21 cellular contexts compared by ENCODE assay signal in genomic region chr7:132680590-132680989, GRCh38.
DNase-seq lines count a peak whose midpoint lies in the region; ATAC-seq and TF ChIP-seq lines count a peak whose summit lies in the region.
"Had no signal": no experiment of that assay in that cellular context is flagged by ENCODE, and none has a peak within 500 bp of the region (broad histone marks: within the 10 kb centered on the region; RNA-seq: fewer than 3 reads in every experiment).

No MANE protein-coding gene starts in this region.

- ATAC-seq in activated T-cell treated with anti-CD3 and anti-CD28 coated beads, Interleukin-2, amount 50 U/mL, for 72 hours (replicated peaks in 1 of 2), result peak; percentile 29 to 71
- ATAC-seq in stimulated activated memory B cell treated with anti-CD40 and anti-IgM and Interleukin-4, amounts not matched to agents 10 μg/mL and 1 μg/mL and 100 μg/mL, for 72 hours, result peak; percentile 37
- no peak for ATAC-seq in HG03175 (IDR thresholded peaks at IDR 0.05; ENCODE audit: unreplicated experiment)
- ATAC-seq: Panc1, Right ventricle myocardium inferior had no signal

- H3K4me1 Mint-ChIP-seq in activated T-cell treated with anti-CD3 and anti-CD28 coated beads, Interleukin-2, amount 50 U/mL, for 72 hours (ENCODE audit: low read depth), result peaks cover 14% of the 10 kb centered on the region
- H3K4me1 Mint-ChIP-seq in activated naive CD8-positive, alpha-beta T cell treated with anti-CD3 and anti-CD28 coated beads for 36 hours, result no peaks in the 10 kb centered on the region
- no peaks in the 10 kb centered on the region for H3K4me1 Mint-ChIP-seq in stimulated activated memory B cell treated with anti-CD40 and anti-IgM and Interleukin-4, amounts not matched to agents 10 μg/mL and 1 μg/mL and 100 μg/mL, for 72 hours
- H3K4me1 Mint-ChIP-seq in HFFc6 (ENCODE audit: low read depth), result no peaks in the 10 kb centered on the region
- H3K4me1 Mint-ChIP-seq: CD8-positive, alpha-beta memory T cell had no signal

- no peaks in the 10 kb centered on the region for H3K27me3 Mint-ChIP-seq in activated T-cell treated with anti-CD3 and anti-CD28 coated beads, Interleukin-2, amount 50 U/mL, for 72 hours (ENCODE audit: low read depth)
- no peaks in the 10 kb centered on the region for H3K27me3 Mint-ChIP-seq in activated naive CD8-positive, alpha-beta T cell treated with anti-CD3 and anti-CD28 coated beads for 36 hours
- peaks cover 49% of the 10 kb centered on the region for H3K27me3 Mint-ChIP-seq in stimulated activated memory B cell treated with anti-CD40 and anti-IgM and Interleukin-4, amounts not matched to agents 10 μg/mL and 1 μg/mL and 100 μg/mL, for 72 hours
- peaks cover 33% of the 10 kb centered on the region for H3K27me3 Mint-ChIP-seq in HFFc6 (ENCODE audit: insufficient read depth)

- H3K36me3 Mint-ChIP-seq in activated T-cell treated with anti-CD3 and anti-CD28 coated beads, Interleukin-2, amount 50 U/mL, for 72 hours (ENCODE audit: insufficient read depth in 2 of 2), result no peaks in the 10 kb centered on the region
- no peaks in the 10 kb centered on the region for H3K36me3 Mint-ChIP-seq in activated naive CD8-positive, alpha-beta T cell treated with anti-CD3 and anti-CD28 coated beads for 36 hours
- H3K36me3 Mint-ChIP-seq in stimulated activated memory B cell treated with anti-CD40 and anti-IgM and Interleukin-4, amounts not matched to agents 10 μg/mL and 1 μg/mL and 100 μg/mL, for 72 hours, result no peaks in the 10 kb centered on the region
- no peaks in the 10 kb centered on the region for H3K36me3 Mint-ChIP-seq in HFFc6 (ENCODE audit: low read depth)
- H3K36me3 Mint-ChIP-seq: CD8-positive, alpha-beta memory T cell had no signal

- H3K4me3 Mint-ChIP-seq in activated T-cell treated with anti-CD3 and anti-CD28 coated beads, Interleukin-2, amount 50 U/mL, for 72 hours, result no peak overlapping the region
- no peak overlapping the region for H3K4me3 Mint-ChIP-seq in activated naive CD8-positive, alpha-beta T cell treated with anti-CD3 and anti-CD28 coated beads for 36 hours
- no peak overlapping the region for H3K4me3 Mint-ChIP-seq in stimulated activated memory B cell treated with anti-CD40 and anti-IgM and Interleukin-4, amounts not matched to agents 10 μg/mL and 1 μg/mL and 100 μg/mL, for 72 hours
- H3K4me3 Mint-ChIP-seq in HFFc6, result no peak overlapping the region
- H3K4me3 Mint-ChIP-seq: CD8-positive, alpha-beta memory T cell; H9 had no signal

- peaks cover 0 to 5% of the 10 kb centered on the region in 2 donors for H3K9me3 Mint-ChIP-seq in activated T-cell treated with anti-CD3 and anti-CD28 coated beads, Interleukin-2, amount 50 U/mL, for 72 hours
- H3K9me3 Mint-ChIP-seq in activated naive CD8-positive, alpha-beta T cell treated with anti-CD3 and anti-CD28 coated beads for 36 hours, result no peaks in the 10 kb centered on the region
- H3K9me3 Mint-ChIP-seq in stimulated activated memory B cell treated with anti-CD40 and anti-IgM and Interleukin-4, amounts not matched to agents 10 μg/mL and 1 μg/mL and 100 μg/mL, for 72 hours, result no peaks in the 10 kb centered on the region
- no peaks in the 10 kb centered on the region for H3K9me3 Mint-ChIP-seq in HFFc6
- H3K9me3 Mint-ChIP-seq: CD8-positive, alpha-beta memory T cell had no signal

- no peak overlapping the region for H3K27ac Mint-ChIP-seq in activated T-cell treated with anti-CD3 and anti-CD28 coated beads, Interleukin-2, amount 50 U/mL, for 72 hours
- H3K27ac Mint-ChIP-seq in activated naive CD8-positive, alpha-beta T cell treated with anti-CD3 and anti-CD28 coated beads for 36 hours, result no peak overlapping the region
- no peak overlapping the region for H3K27ac Mint-ChIP-seq in stimulated activated memory B cell treated with anti-CD40 and anti-IgM and Interleukin-4, amounts not matched to agents 10 μg/mL and 1 μg/mL and 100 μg/mL, for 72 hours
- H3K27ac Mint-ChIP-seq in HFFc6, result no peak overlapping the region
- H3K27ac Mint-ChIP-seq: H9 had no signal

- H3K4me3 ChIP-seq in GM12865 (ENCODE audit: low read depth, low read length), result no peak overlapping the region
- H3K4me3 ChIP-seq: SJSA1 had no signal

- no peak for DNase-seq in activated T-cell treated with anti-CD3 and anti-CD28 coated beads, Interleukin-2, amount 50 U/mL, for 72 hours
- no peak for DNase-seq in activated T-cell treated with anti-CD3 and anti-CD28 coated beads, Interleukin-2, amount 50 U/mL, for 1 hour
- DNase-seq in GM12865 (ENCODE audit: low read depth) (peak; percentile 6), HFFc6 (no peak)
- DNase-seq in activated naive CD8-positive, alpha-beta T cell treated with anti-CD3 and anti-CD28 coated beads for 36 hours, result peak; percentile 8
- DNase-seq: Calu3; CD8-positive, alpha-beta memory T cell; GDM1; H9; Karpas-422; MV-4-11; NCI-H1694; NCI-H2081; NCI-H2171; NCI-H345; NCI-H524 treated with DMSO at 0.1 percent for 48 hours had no signal

- TF ChIP-seq CTCF in GM12865 (IDR thresholded peaks at IDR 0.05; ENCODE audit: insufficient read depth, low read depth, low read length, missing control alignments) (no peak), HFFc6 (IDR thresholded peaks at IDR 0.05) (no peak)

Comparison
In these comparisons a context has a peak if more than half of its experiments do, and no peak if none do; other contexts are left out.
1. DNase-seq: peak in GM12865 (single experiment) and activated naive CD8-positive, alpha-beta T cell treated with anti-CD3 and anti-CD28 coated beads for 36 hours (single experiment); none in activated T-cell treated with anti-CD3 and anti-CD28 coated beads, Interleukin-2, amount 50 U/mL, for 72 hours (0 of 2), activated T-cell treated with anti-CD3 and anti-CD28 coated beads, Interleukin-2, amount 50 U/mL, for 1 hour (single experiment) and HFFc6 (single experiment).